In the genomic region with DNA sequence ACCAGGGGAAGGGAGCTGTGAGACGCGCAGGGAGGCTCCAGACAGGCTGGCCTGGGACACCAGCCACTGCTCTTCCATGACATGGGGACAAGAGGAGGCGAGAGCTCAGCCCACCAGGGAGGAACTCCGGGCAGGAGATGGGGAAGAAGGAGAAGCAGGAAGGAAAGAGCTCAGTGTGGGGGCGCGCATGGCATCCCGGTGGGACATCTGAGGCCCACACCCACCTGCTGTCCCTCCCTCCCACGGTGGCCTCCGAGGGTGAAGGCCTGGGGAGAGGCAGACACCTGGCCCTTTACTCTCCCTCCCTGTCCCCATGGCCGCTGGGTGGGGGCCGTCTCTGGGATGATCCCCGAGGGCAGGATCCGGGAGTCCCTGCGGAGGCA, we compare ENCODE assay signal across 6 cellular contexts. TPM values are rescaled to one million over a fixed set of nuclear protein-coding genes. Genes with fewer than 3 reads are reported as not detected.
DNase-seq lines count a peak whose midpoint lies in the region; ATAC-seq and TF ChIP-seq lines count a peak whose summit lies in the region.
"Not testable (repeated sequence)": the region's sequence is repeated elsewhere in the genome, so short reads cannot be mapped to it uniquely, and the experiment has no call there.

No MANE protein-coding gene starts in this region.

- intact Hi-C loops in Right ventricle myocardium superior (cut with DNase I): not testable (repeated sequence)

- H4K20me1 ChIP-seq in neural progenitor cell (ENCODE audit: low read depth): not testable (repeated sequence)

- H3K4me2 ChIP-seq in neural progenitor cell: peak overlapping the region; percentile 90

- ATAC-seq in GM18517 (IDR thresholded peaks at IDR 0.05; ENCODE audit: unreplicated experiment) (peak; percentile 13), Right ventricle myocardium superior (ENCODE audit: poor library complexity) (peak; percentile 13)

- not testable (repeated sequence) for H2AFZ ChIP-seq in neural progenitor cell (replicated peaks)

- H3K9ac ChIP-seq in adipocyte (ENCODE audit: low read length); neural progenitor cell: not testable (repeated sequence)

- not testable (repeated sequence) for H3K36me3 Mint-ChIP-seq in neural progenitor cell

- H3K4me3 ChIP-seq in Peyer's patch (peak overlapping the region; percentile 53 to 72 (median 60)), adipocyte (ENCODE audit: low read length) (peak overlapping the region; percentile 80), neural progenitor cell (peak overlapping the region; percentile 31), tibial nerve (peak overlapping the region; percentile 46 to 72 (median 63))

- WGBS in tibial nerve, 2 donors: 16 to 22% methylated on average over 12 to 14 of the region's 14 CpGs

- not testable (repeated sequence) for TF ChIP-seq CTCF in Peyer's patch (IDR thresholded peaks at IDR 0.05); neural progenitor cell (IDR thresholded peaks at IDR 0.05); tibial nerve (IDR thresholded peaks at IDR 0.05)

- peaks cover 12% of the 10 kb centered on the region for H3F3A ChIP-seq in neural progenitor cell (ENCODE audit: low read depth)

- not testable (repeated sequence) for TF ChIP-seq POLR2A in Peyer's patch (IDR thresholded peaks at IDR 0.05); tibial nerve (IDR thresholded peaks at IDR 0.05)

- H3K4me3 Mint-ChIP-seq in neural progenitor cell: peak overlapping the region; percentile 79

- not testable (repeated sequence) for DNase-seq in Peyer's patch; adipocyte (ENCODE audit: low read depth); Right ventricle myocardium superior; tibial nerve (ENCODE audit: low spot score in 2 of 2)
- DNase-seq in neural progenitor cell (ENCODE audit: low spot score): peak; percentile 34

- H3K36me3 ChIP-seq in Peyer's patch; adipocyte (ENCODE audit: control insufficient read depth, insufficient read depth, low read length, severe bottlenecking); neural progenitor cell: not testable (repeated sequence)
- H3K36me3 ChIP-seq in tibial nerve: peaks cover 0 to 12% (median 0%) of the 10 kb centered on the region in 3 donors

- H3K9me3 Mint-ChIP-seq in neural progenitor cell: not testable (repeated sequence)

- not testable (repeated sequence) for H3K79me2 ChIP-seq in neural progenitor cell (ENCODE audit: low read depth)

- peak overlapping the region; percentile 84 to 92 (median 90) for H3K27ac ChIP-seq in Peyer's patch
- not testable (repeated sequence) for H3K27ac ChIP-seq in neural progenitor cell
- peak overlapping the region in 3 of 4 donors; percentile 81 to 92 (median 89) for H3K27ac ChIP-seq in tibial nerve

- peaks cover 11% of the 10 kb centered on the region for H3K27me3 Mint-ChIP-seq in neural progenitor cell (ENCODE audit: insufficient read depth, low read depth)

- H3K4me1 ChIP-seq in Peyer's patch (peaks cover 0 to 16% (median 7%) of the 10 kb centered on the region in 4 donors), neural progenitor cell (peaks cover 20% of the 10 kb centered on the region), tibial nerve (peaks cover 0 to 15% (median 8%) of the 10 kb centered on the region in 4 donors)
- not testable (repeated sequence) for H3K4me1 ChIP-seq in adipocyte (ENCODE audit: control insufficient read depth, insufficient read depth, low read length)

- not testable (repeated sequence) for H3K9me3 ChIP-seq in Peyer's patch; adipocyte (ENCODE audit: control insufficient read depth, low read length); neural progenitor cell (ENCODE audit: low read depth); tibial nerve

- TF ChIP-seq EP300 in tibial nerve (IDR thresholded peaks at IDR 0.05): not testable (repeated sequence)

- not testable (repeated sequence) for H3K27me3 ChIP-seq in Peyer's patch; adipocyte (replicated peaks; ENCODE audit: control insufficient read depth, insufficient read depth, low read length); neural progenitor cell; tibial nerve

- H3K27ac Mint-ChIP-seq in neural progenitor cell: peak overlapping the region; percentile 88

- H3K4me1 Mint-ChIP-seq in neural progenitor cell: peaks cover 35% of the 10 kb centered on the region

RNA-seq across cellular contexts. Expression of a gene that starts 0.5 kb away (rescaled TPM):
- total RNA-seq in Peyer's patch (1 to 10 TPM in 3 of 4 donors, under 1 TPM in 1; 0.70 to 8.3 (median 1.6) TPM), Right ventricle myocardium superior (4.1 TPM), neural progenitor cell (ENCODE audit: low replicate concordance) (0.45 and 2.8 TPM in 2 replicates), tibial nerve (1 to 10 TPM; 3.5 to 7.8 (median 5.2) TPM)

RNA-seq across cellular contexts. Expression of a gene that starts 19.2 kb away (rescaled TPM):
- total RNA-seq in Peyer's patch: 1 to 10 TPM; 2.6 to 8.3 (median 3.6) TPM
- total RNA-seq in Right ventricle myocardium superior: 1.2 TPM
- 0.26 and 0.87 TPM in 2 replicates for total RNA-seq in neural progenitor cell (ENCODE audit: low replicate concordance)
- 1 to 10 TPM in 2 of 4 donors, under 1 TPM in 2; 0.44 to 2.1 (median 1.1) TPM for total RNA-seq in tibial nerve

RNA-seq across cellular contexts. Expression of a gene that starts 26.1 kb away (rescaled TPM):
- 10 to 100 TPM in 1 of 4 donors, 1 to 10 TPM in 3; 4.1 to 35.5 (median 4.4) TPM for total RNA-seq in Peyer's patch
- total RNA-seq in Right ventricle myocardium superior: 24.9 TPM
- total RNA-seq in neural progenitor cell (ENCODE audit: low replicate concordance): 3.0 and 4.6 TPM in 2 replicates
- total RNA-seq in tibial nerve: 10 to 100 TPM in 2 of 4 donors, 1 to 10 TPM in 2; 6.6 to 14.4 (median 9.9) TPM

RNA-seq across cellular contexts. Expression of a gene that starts 36.9 kb away (rescaled TPM):
- total RNA-seq in Peyer's patch (1 to 10 TPM; 2.1 to 8.3 (median 4.7) TPM), Right ventricle myocardium superior (2.7 TPM), neural progenitor cell (ENCODE audit: low replicate concordance) (0.30 and 0.90 TPM in 2 replicates), tibial nerve (10 to 100 TPM in 2 of 4 donors, 1 to 10 TPM in 2; 6.5 to 27.5 (median 11.4) TPM)

RNA-seq across cellular contexts. Expression of a gene that starts 56.9 kb away (rescaled TPM):
- total RNA-seq in Peyer's patch (not detected), Right ventricle myocardium superior (not detected), neural progenitor cell (ENCODE audit: low replicate concordance) (0.87 and 1.4 TPM in 2 replicates), tibial nerve (1 to 10 TPM in 1 of 4 donors, not detected in 3; 1.1 TPM)
